Comparison of ENCODE assay signal across 21 cellular contexts in the genomic region with DNA sequence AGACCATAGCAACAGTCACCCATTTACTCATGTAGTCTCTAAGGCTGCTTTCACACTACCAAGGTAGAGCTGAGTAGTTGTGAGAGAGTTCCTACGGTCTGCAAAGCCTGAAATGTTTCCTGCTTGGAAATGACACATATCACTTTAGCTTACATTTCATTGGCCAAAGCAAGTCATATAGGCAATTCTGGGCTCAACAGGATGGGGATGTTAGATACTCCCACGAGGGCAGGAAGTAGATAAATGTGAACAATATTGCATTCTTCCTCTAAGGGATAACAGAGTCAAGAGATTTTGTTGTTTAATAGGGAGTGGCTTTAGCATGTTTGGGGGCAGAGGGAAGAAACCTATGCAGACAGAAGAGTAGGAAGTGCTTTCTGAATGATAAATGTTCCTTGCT.
DNase-seq lines count a peak whose midpoint lies in the region; ATAC-seq, FAIRE-seq and TF ChIP-seq lines count a peak whose summit lies in the region.
"Had no signal": no experiment of that assay in that cellular context is flagged by ENCODE, and none has a peak within 500 bp of the region (broad histone marks: within the 10 kb centered on the region; RNA-seq: fewer than 3 reads in every experiment).

No MANE protein-coding gene starts in this region.

- 26% methylated on average over 2 of the region's 2 CpGs for WGBS in right lobe of liver (ENCODE audit: insufficient coverage, low coverage, low lambda C conversion rate, missing lambda C conversion rate)
- 36% methylated on average over 2 of the region's 2 CpGs for WGBS in mammary epithelial cell (ENCODE audit: low coverage, missing lambda C conversion rate)
- 29 to 30% methylated on average over 2 of the region's 2 CpGs for WGBS in heart right ventricle, 2 donors

- POLR2A ChIA-PET in endothelial cell of umbilical vein (lab: Charles Lee): no interaction called here

- TF ChIP-seq POLR2A in endothelial cell of umbilical vein (IDR thresholded peaks at IDR 0.05; ENCODE audit: low read depth, low read length): no peak
- no peak for TF ChIP-seq POLR2A in right lobe of liver (IDR thresholded peaks at IDR 0.05)

- DNase-seq in COLO829 (ENCODE audit: low spot score) (peak; percentile 70), Kasumi-1 (lab: John Stamatoyannopoulos, UW) (peak; percentile 38 to 43), endothelial cell of umbilical vein (ENCODE audit: low read depth, low spot score) (peak; percentile 24), right lobe of liver (no peak), mammary epithelial cell (no peak), SHP77 (lab: John Stamatoyannopoulos, UW) (no peak), heart right ventricle (no peak)
- DNase-seq: 8988T; ACHN; AML-193; C1 segment of cervical spinal cord; Caco-2; CD4-positive, alpha-beta memory T cell; DMS153; DND-41; H9 had no signal

- H4K20me1 ChIP-seq in endothelial cell of umbilical vein (replicated peaks; ENCODE audit: control insufficient read depth, extremely low read depth, insufficient read depth, low read length) (no peaks in the 10 kb centered on the region), mammary epithelial cell (ENCODE audit: insufficient read depth, low read length) (no peaks in the 10 kb centered on the region)

- in situ Hi-C loops in mammary epithelial cell (cut with MboI; ENCODE audit: low sequenced_read_pairs in 2 of 2): no loop called here

- H3K9me1 ChIP-seq in endothelial cell of umbilical vein (replicated peaks; ENCODE audit: control insufficient read depth, extremely low read depth, insufficient read depth, low read length): no peaks in the 10 kb centered on the region

- peak; percentile 51 to 85 (median 80) for ATAC-seq in right lobe of liver
- ATAC-seq in heart right ventricle: no peak
- ATAC-seq: A549, GM23338, HCT116 had no signal

- H3K79me2 ChIP-seq in endothelial cell of umbilical vein (ENCODE audit: control insufficient read depth, insufficient read depth, low read length) (no peaks in the 10 kb centered on the region), mammary epithelial cell (ENCODE audit: insufficient read depth, low read length) (no peaks in the 10 kb centered on the region)

- no peak overlapping the region for H3K9ac ChIP-seq in endothelial cell of umbilical vein (replicated peaks; ENCODE audit: extremely low read depth, insufficient read depth, low read length)
- no peak overlapping the region for H3K9ac ChIP-seq in mammary epithelial cell (ENCODE audit: insufficient read depth, low read length)

- intact Hi-C loops in endothelial cell of umbilical vein (cut with micrococcal nuclease) (no loop called here), right lobe of liver (cut with DNase I) (no loop called here), mammary epithelial cell (cut with micrococcal nuclease) (no loop called here), heart right ventricle (cut with DNase I) (no loop called here)

- H3K4me1 ChIP-seq in endothelial cell of umbilical vein (ENCODE audit: control insufficient read depth, extremely low read depth, insufficient read depth, low read length) (peaks cover 3% of the 10 kb centered on the region), right lobe of liver (no peaks in the 10 kb centered on the region), mammary epithelial cell (ENCODE audit: insufficient read depth, low read length) (no peaks in the 10 kb centered on the region), heart right ventricle (no peaks in the 10 kb centered on the region)
- H3K4me1 ChIP-seq: A549, Caco-2 had no signal

- H3K27ac ChIP-seq in endothelial cell of umbilical vein (ENCODE audit: insufficient read depth, low read depth, low read length) (no peak overlapping the region), right lobe of liver (no peak overlapping the region), mammary epithelial cell (ENCODE audit: insufficient read depth, low read depth, low read length) (no peak overlapping the region), heart right ventricle (no peak overlapping the region)
- H3K27ac ChIP-seq: A549 had no signal

- no peak for FAIRE-seq in endothelial cell of umbilical vein (lab: Jason Lieb, UNC)
- FAIRE-seq: A549, G401.6, GM12892 had no signal

- CTCF ChIA-PET in endothelial cell of umbilical vein (lab: Charles Lee): no interaction called here
- CTCF ChIA-PET in mammary epithelial cell (lab: Charles Lee; ENCODE audit: low non-redundant PET): no interaction called here

- H3K4me2 ChIP-seq in endothelial cell of umbilical vein (ENCODE audit: insufficient read depth, low read length): no peak overlapping the region
- no peak overlapping the region for H3K4me2 ChIP-seq in mammary epithelial cell (ENCODE audit: insufficient read depth, low read depth, low read length)
- H3K4me2 ChIP-seq: A549, GM23338 had no signal

- no peak overlapping the region for H2AFZ ChIP-seq in endothelial cell of umbilical vein (ENCODE audit: low read depth, low read length)
- no peak overlapping the region for H2AFZ ChIP-seq in mammary epithelial cell (ENCODE audit: low read depth, low read length)
- H2AFZ ChIP-seq: GM23338 had no signal

- H3K4me3 ChIP-seq in endothelial cell of umbilical vein (replicated peaks in 1 of 3; ENCODE audit: insufficient read depth in 1 of 3, low read depth in 1 of 3, low read length in 3 of 3) (no peak overlapping the region), right lobe of liver (no peak overlapping the region), mammary epithelial cell (replicated peaks in 1 of 3; ENCODE audit: insufficient read depth in 1 of 3, low read depth in 2 of 3, low read length in 3 of 3) (no peak overlapping the region), heart right ventricle (no peak overlapping the region)
- H3K4me3 ChIP-seq: A549, GM23338 had no signal

- no peaks in the 10 kb centered on the region for H3K36me3 ChIP-seq in endothelial cell of umbilical vein (ENCODE audit: control insufficient read depth in 2 of 2, extremely low read depth in 1 of 2, insufficient read depth in 2 of 2, low read length in 2 of 2)
- no peaks in the 10 kb centered on the region for H3K36me3 ChIP-seq in right lobe of liver
- H3K36me3 ChIP-seq in mammary epithelial cell (ENCODE audit: insufficient read depth, low read length): no peaks in the 10 kb centered on the region
- H3K36me3 ChIP-seq in heart right ventricle: no peaks in the 10 kb centered on the region

- H3K27me3 ChIP-seq in endothelial cell of umbilical vein (ENCODE audit: control insufficient read depth in 2 of 2, insufficient read depth in 2 of 2, low read length in 2 of 2): no peaks in the 10 kb centered on the region
- no peaks in the 10 kb centered on the region for H3K27me3 ChIP-seq in right lobe of liver
- H3K27me3 ChIP-seq in mammary epithelial cell (ENCODE audit: insufficient read depth, low read length): no peaks in the 10 kb centered on the region
- H3K27me3 ChIP-seq in heart right ventricle: no peaks in the 10 kb centered on the region

- no peaks in the 10 kb centered on the region for H3K9me3 ChIP-seq in endothelial cell of umbilical vein (replicated peaks; ENCODE audit: control insufficient read depth, insufficient read depth, low read length)
- H3K9me3 ChIP-seq in right lobe of liver: no peaks in the 10 kb centered on the region
- no peaks in the 10 kb centered on the region for H3K9me3 ChIP-seq in mammary epithelial cell (replicated peaks; ENCODE audit: insufficient read depth, low read length)
- H3K9me3 ChIP-seq in heart right ventricle: no peaks in the 10 kb centered on the region
- H3K9me3 ChIP-seq: A549, Caco-2 had no signal

- dilution Hi-C loops in endothelial cell of umbilical vein (cut with MboI; ENCODE audit: extremely low pct_ligation_motif_present, low sequenced_read_pairs): no loop called here
- dilution Hi-C loops in mammary epithelial cell (cut with HindIII; ENCODE audit: low sequenced_read_pairs): no loop called here

- TF ChIP-seq CTCF in endothelial cell of umbilical vein (IDR thresholded peaks at IDR 0.05; ENCODE audit: extremely low read depth in 1 of 2, insufficient read depth in 1 of 2, low read depth in 1 of 2, low read length in 2 of 2) (no peak), right lobe of liver (IDR thresholded peaks at IDR 0.05) (no peak), mammary epithelial cell (conservative IDR thresholded peaks at IDR 0.05 in 1 of 2, IDR thresholded peaks at IDR 0.05 in 1 of 2; ENCODE audit: extremely low read depth in 1 of 2, insufficient read depth in 1 of 2, low read depth in 1 of 2, low read length in 2 of 2) (no peak), heart right ventricle (IDR thresholded peaks at IDR 0.05) (no peak)

- BruUV-seq in endothelial cell of umbilical vein (replicated peaks; lab: Mats Ljungman, UMichigan) (no TSS peak), mammary epithelial cell (replicated peaks; lab: Mats Ljungman, UMichigan) (no TSS peak)

TF ChIP-seq in endothelial cell of umbilical vein, 7 proteins besides CTCF, POLR2A, EP300 and RAD21:
- peak; percentile 14 for TF ChIP-seq FOS (IDR thresholded peaks at IDR 0.05; ENCODE audit: borderline replicate concordance, insufficient read depth, low read length)
- TF ChIP-seq GATA2 (IDR thresholded peaks at IDR 0.05; ENCODE audit: insufficient read depth, insufficient read length, low read depth, low read length): peak; percentile 82
- TF ChIP-seq EZH2 (IDR thresholded peaks at IDR 0.05; ENCODE audit: borderline replicate concordance, low read depth, low read length, severe bottlenecking): no peak

Comparison
In these comparisons a context has a peak if more than half of its experiments do, and no peak if none do; other contexts are left out.
1. DNase-seq: peak in COLO829 (single experiment), Kasumi-1 (2 of 2) and endothelial cell of umbilical vein (single experiment); none in right lobe of liver (0 of 3), mammary epithelial cell (single experiment), SHP77 (0 of 2) and heart right ventricle (0 of 2).
2. ATAC-seq: peak in right lobe of liver (4 of 4); none in heart right ventricle (0 of 8).